In the genomic region with DNA sequence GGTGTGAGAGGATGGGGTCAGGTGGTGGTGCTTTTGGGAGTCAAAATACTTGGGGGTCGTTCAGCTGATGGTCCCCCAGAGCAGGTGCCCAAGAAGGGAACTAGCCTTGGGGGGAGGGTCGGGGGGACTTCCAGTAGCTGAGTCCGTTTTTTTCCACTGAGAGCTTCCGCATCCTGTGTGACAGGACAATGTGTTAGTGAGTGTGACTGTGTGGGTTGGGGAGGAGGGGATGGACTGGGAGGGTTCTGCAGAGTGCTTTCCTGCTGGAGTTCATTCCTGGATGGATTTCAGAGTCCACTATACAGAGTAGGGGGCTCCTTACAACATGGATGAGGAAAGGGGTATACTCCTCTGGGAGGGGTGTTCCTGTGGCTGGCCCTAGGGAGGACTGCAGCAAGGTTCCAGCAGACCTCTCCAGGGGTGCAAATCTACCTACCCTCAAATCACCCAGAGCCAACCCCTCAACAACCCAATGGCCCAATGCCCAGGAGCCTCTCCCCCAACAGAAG, we compare ENCODE assay signal across 1 cellular context.
TF ChIP-seq lines count a peak whose summit lies in the region.

No MANE protein-coding gene starts in this region.

TF ChIP-seq in endothelial cell of umbilical vein, 7 proteins besides CTCF, POLR2A, EP300 and RAD21:
- TF ChIP-seq, protein P1, sequence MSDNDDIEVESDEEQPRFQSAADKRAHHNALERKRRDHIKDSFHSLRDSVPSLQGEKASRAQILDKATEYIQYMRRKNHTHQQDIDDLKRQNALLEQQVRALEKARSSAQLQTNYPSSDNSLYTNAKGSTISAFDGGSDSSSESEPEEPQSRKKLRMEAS (IDR thresholded peaks at IDR 0.05; ENCODE audit: insufficient read depth, insufficient read length) = no peak
- peak; percentile 3 for TF ChIP-seq FOS (IDR thresholded peaks at IDR 0.05; ENCODE audit: borderline replicate concordance, insufficient read depth, low read length)
